In the genomic region with DNA sequence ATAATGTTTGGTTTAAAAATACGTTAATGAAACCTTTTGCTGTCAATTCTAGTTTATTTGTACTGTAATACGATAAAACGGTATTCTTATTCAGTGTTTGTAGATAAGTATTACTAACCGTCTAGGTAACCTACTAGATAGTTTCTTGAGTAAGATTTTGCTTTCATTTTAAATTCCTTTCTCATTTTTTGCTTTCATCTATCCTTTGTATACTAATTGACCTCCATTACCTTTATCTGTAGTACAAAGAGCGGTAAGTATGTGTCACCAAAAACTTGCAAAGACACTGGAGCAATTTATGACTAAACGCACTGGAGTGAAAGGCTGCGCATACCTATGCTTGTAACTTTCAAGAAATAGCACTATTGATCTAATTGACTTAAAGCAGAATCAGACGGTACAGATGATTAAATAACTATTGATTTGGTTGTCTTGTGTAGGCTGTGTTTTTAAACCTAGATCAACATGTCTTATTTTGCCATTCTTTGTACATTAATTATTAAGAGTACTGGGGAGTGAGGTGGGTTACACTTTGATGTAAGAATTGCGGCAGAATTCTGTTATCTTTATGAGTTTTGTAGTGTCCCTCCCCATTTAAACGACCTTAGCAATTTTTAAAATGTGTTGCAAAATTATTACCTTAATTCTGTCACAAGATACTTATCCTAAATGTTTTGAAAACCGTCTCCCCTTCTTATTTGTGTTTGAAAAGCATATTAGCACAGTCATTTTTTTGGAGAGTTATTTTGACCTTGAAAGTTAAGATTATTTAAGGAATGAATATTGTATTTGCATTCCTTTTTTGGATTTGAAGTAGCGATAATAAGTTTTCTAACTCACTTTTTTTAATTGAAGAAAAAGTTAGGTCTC, we compare ENCODE assay signal across 8 cellular contexts. TPM values are rescaled to one million over a fixed set of nuclear protein-coding genes. Genes with fewer than 3 reads are reported as not detected.
DNase-seq lines count a peak whose midpoint lies in the region; ATAC-seq, FAIRE-seq and TF ChIP-seq lines count a peak whose summit lies in the region.

No MANE protein-coding gene starts in this region.

- H3K9me3 ChIP-seq in right atrium auricular region (no peaks in the 10 kb centered on the region), stomach smooth muscle (ENCODE audit: control insufficient read depth in 2 of 2, low read length in 2 of 2) (no peaks in the 10 kb centered on the region)

- no peaks in the 10 kb centered on the region for H3K9me3 Mint-ChIP-seq in activated naive CD4-positive, alpha-beta T cell treated with anti-CD3 and anti-CD28 coated beads, Interleukin-2, amount 50 U/mL, for 72 hours

- peak overlapping the region; percentile 89 to 95 for H3K27ac Mint-ChIP-seq in activated naive CD4-positive, alpha-beta T cell treated with anti-CD3 and anti-CD28 coated beads, Interleukin-2, amount 50 U/mL, for 72 hours

- peaks cover 0 to 64% of the 10 kb centered on the region in 2 donors for H3K4me1 ChIP-seq in right atrium auricular region
- H3K4me1 ChIP-seq in stomach smooth muscle (ENCODE audit: control insufficient read depth, insufficient read depth, low read length): peaks cover 6% of the 10 kb centered on the region

- H3K4me3 ChIP-seq in right atrium auricular region: peak overlapping the region; percentile 89 to 98
- H3K4me3 ChIP-seq in stomach smooth muscle (ENCODE audit: low read length in 2 of 2): peak overlapping the region; percentile 89 to 90

- DNase-seq in right atrium auricular region (ENCODE audit: low spot score) (no peak), cardiac septum (ENCODE audit: low spot score) (no peak), left colon (no peak), NCI-H2196 (lab: John Stamatoyannopoulos, UW; ENCODE audit: unreplicated experiment) (no peak), activated gamma-delta T cell (lab: John Stamatoyannopoulos, UW) (no peak)
- peak in 1 of 2 donors; percentile 32 for DNase-seq in activated naive CD4-positive, alpha-beta T cell treated with anti-CD3 and anti-CD28 coated beads, Interleukin-2, amount 50 U/mL, for 72 hours (ENCODE audit: low spot score in 2 of 2)

- H3K36me3 ChIP-seq in right atrium auricular region: no peaks in the 10 kb centered on the region
- no peaks in the 10 kb centered on the region for H3K36me3 ChIP-seq in stomach smooth muscle (ENCODE audit: control insufficient read depth in 2 of 2, insufficient read depth in 2 of 2, low read length in 2 of 2)

- H3K36me3 Mint-ChIP-seq in activated naive CD4-positive, alpha-beta T cell treated with anti-CD3 and anti-CD28 coated beads, Interleukin-2, amount 50 U/mL, for 72 hours: peaks cover 8 to 11% of the 10 kb centered on the region in 2 donors

- no peak for TF ChIP-seq CTCF in right atrium auricular region (IDR thresholded peaks at IDR 0.05)

- H3K27me3 ChIP-seq in right atrium auricular region (no peaks in the 10 kb centered on the region), stomach smooth muscle (ENCODE audit: control insufficient read depth in 1 of 2, insufficient read depth in 2 of 2, low read length in 2 of 2) (no peaks in the 10 kb centered on the region)

- peak; percentile 71 to 74 for ATAC-seq in activated naive CD4-positive, alpha-beta T cell treated with anti-CD3 and anti-CD28 coated beads, Interleukin-2, amount 50 U/mL, for 72 hours
- ATAC-seq in left colon: no peak

- H3K27ac ChIP-seq in right atrium auricular region (peak overlapping the region; percentile 96 to 100), stomach smooth muscle (ENCODE audit: low read length) (no peak overlapping the region)

- peak overlapping the region; percentile 81 to 90 for H3K9ac ChIP-seq in stomach smooth muscle (ENCODE audit: low read length in 2 of 2)

- FAIRE-seq in islet of Langerhans (lab: Jason Lieb, UNC): peak; percentile 58

- intact Hi-C loops in cardiac septum (cut with DNase I) (loop anchor here (5.0 kb wide), 2 partner anchors 87 to 142 kb away; no protein-coding TSS in a partner anchor), left colon (cut with DNase I, micrococcal nuclease) (loop anchor here in 1 of 2 donors (5.0 to 10.0 kb wide), 3 partner anchors 123 to 396 kb away; a partner anchor contains a TSS)

RNA-seq across cellular contexts. Expression of a gene that starts 1.9 kb away (rescaled TPM):
- total RNA-seq in right atrium auricular region: 100 to 1,000 TPM; 145 to 160 TPM
- total RNA-seq in cardiac septum: 253 TPM
- 10 to 100 TPM; 35.2 to 52.2 TPM for total RNA-seq in activated naive CD4-positive, alpha-beta T cell treated with anti-CD3 and anti-CD28 coated beads, Interleukin-2, amount 50 U/mL, for 72 hours
- total RNA-seq in left colon: 100 to 1,000 TPM; 110 to 133 TPM
